ENCODE assay signal across 7 cellular contexts in genomic region chr19:49488046-49488862, GRCh38. TPM values are rescaled to one million over a fixed set of nuclear protein-coding genes. Genes with fewer than 3 reads are reported as not detected.
A peak's percentile ranks its signal among the peaks of the same experiment; 100 is the strongest.
DNase-seq lines count a peak whose midpoint lies in the region; TF ChIP-seq lines count a peak whose summit lies in the region.

No MANE protein-coding gene starts in this region.

- H3K4me3 ChIP-seq in HEK293 (ENCODE audit: low read depth, low read length): peak overlapping the region; percentile 96
- peak overlapping the region; percentile 98 for H3K4me3 ChIP-seq in SK-N-MC
- peak overlapping the region; percentile 100 for H3K4me3 ChIP-seq in fibroblast of mammary gland (ENCODE audit: control insufficient read depth, low read depth, low read length)
- H3K4me3 ChIP-seq in skeletal muscle satellite cell (ENCODE audit: low read length): peak overlapping the region; percentile 99

- CTCF ChIA-PET in HEK293 (lab: Yijun Ruan, JAX): interaction anchor here (0.6 to 1.9 kb wide), 5 partner anchors 9 to 65 kb away, joined by 3 to 5 read pairs (median 4); no protein-coding TSS in a partner anchor

- DNase-seq in SK-N-MC (ENCODE audit: low read depth, low spot score) (no peak), fibroblast of mammary gland (ENCODE audit: low read depth) (no peak), pons (ENCODE audit: low spot score) (no peak), cerebellar nuclear complex (lab: John Stamatoyannopoulos, UW) (no peak), G401 (ENCODE audit: low spot score) (no peak)

- H3K27ac ChIP-seq in HEK293 (ENCODE audit: extremely low read depth, low read depth, low read length) (peak overlapping the region; percentile 95), SK-N-MC (peak overlapping the region; percentile 97)

- peak overlapping the region; percentile 93 for H3K4me2 ChIP-seq in skeletal muscle satellite cell (ENCODE audit: low read length)

- H3K36me3 ChIP-seq in HEK293 (ENCODE audit: control insufficient read depth in 2 of 2, insufficient read depth in 1 of 2, low read length in 2 of 2) (peaks cover 14 to 55% of the 10 kb centered on the region in 2 experiments), SK-N-MC (ENCODE audit: insufficient read depth, low read length) (peaks cover 58% of the 10 kb centered on the region), skeletal muscle satellite cell (ENCODE audit: insufficient read depth, low read length) (peaks cover 54% of the 10 kb centered on the region)

- POLR2A ChIA-PET in HEK293 (lab: Yijun Ruan, JAX): interaction anchor here (0.7 to 2.4 kb wide), 13 partner anchors 8 to 1125 kb away, joined by 3 to 26 read pairs (median 5); partner anchors contain the start of genes ALDH16A1, NOSIP, PIH1D1 and PRR12

- TF ChIP-seq CTCF in HEK293 (tag by site-specific recombination; IDR thresholded peaks at IDR 0.05) (no peak), fibroblast of mammary gland (conservative IDR thresholded peaks at IDR 0.05; ENCODE audit: control insufficient read depth, insufficient read depth, low read depth, low read length) (no peak)

- H3K4me1 ChIP-seq in HEK293 (ENCODE audit: control insufficient read depth, insufficient read depth, low read length) (peaks cover 4% of the 10 kb centered on the region; the same call in 1 of the 2 replicates), skeletal muscle satellite cell (ENCODE audit: control insufficient read depth, insufficient read depth, low read length) (peaks cover 13% of the 10 kb centered on the region)

- H3K9me3 ChIP-seq in HEK293 (ENCODE audit: control insufficient read depth, insufficient read depth, low read depth, low read length) (no peaks in the 10 kb centered on the region), SK-N-MC (ENCODE audit: low read depth, low read length) (no peaks in the 10 kb centered on the region), skeletal muscle satellite cell (replicated peaks; ENCODE audit: low read length) (no peaks in the 10 kb centered on the region)

- in situ Hi-C loops in G401 (cut with HindIII; ENCODE audit: low sequenced_read_pairs): no loop called here

- H3K27me3 ChIP-seq in skeletal muscle satellite cell (ENCODE audit: control insufficient read depth, insufficient read depth, low read length): no peaks in the 10 kb centered on the region

- H3K9ac ChIP-seq in SK-N-MC (ENCODE audit: insufficient read length) (peak overlapping the region; percentile 100), skeletal muscle satellite cell (ENCODE audit: low read depth, low read length) (peak overlapping the region; percentile 100)

TF ChIP-seq in HEK293, 187 proteins besides CTCF, POLR2A, EP300 and RAD21:
- TF ChIP-seq ZNF664 (tag by site-specific recombination; IDR thresholded peaks at IDR 0.05): no peak
- 0 out of 2 replicates have a peak, but pooled peaks have one; percentile 33 for TF ChIP-seq GLIS1 (tag by site-specific recombination; IDR thresholded peaks at IDR 0.05)
- 0 out of 2 replicates have a peak, but pooled peaks have one; percentile 18 for TF ChIP-seq ZBTB11 (tag by site-specific recombination; conservative IDR thresholded peaks at IDR 0.05; ENCODE audit: low read depth)

RNA-seq across cellular contexts. Expression of gene RPL13A, which starts 0.8 kb away (rescaled TPM):
- 1,903 and 3,080 TPM in 2 replicates for total RNA-seq in skeletal muscle satellite cell (2012; rRNA removed)
- total RNA-seq in G401 (2014; rRNA removed; shearing (Covaris generic)): 2,624 and 3,787 TPM in 2 replicates

RNA-seq across cellular contexts. Expression of gene RPS11, which starts 8.0 kb away (rescaled TPM):
- total RNA-seq in skeletal muscle satellite cell (2012; rRNA removed): 2,630 and 3,928 TPM in 2 replicates
- 2,371 and 2,995 TPM in 2 replicates for total RNA-seq in G401 (2014; rRNA removed; shearing (Covaris generic))

RNA-seq across cellular contexts. Expression of gene FLT3LG, which starts 14.2 kb away (rescaled TPM):
- total RNA-seq in skeletal muscle satellite cell (2012; rRNA removed): 1.8 and 3.5 TPM in 2 replicates
- total RNA-seq in G401 (2014; rRNA removed; shearing (Covaris generic)): 0.74 TPM in 1 of 2 replicates, not detected in the other

RNA-seq across cellular contexts. Expression of gene FCGRT, which starts 24.2 kb away (rescaled TPM):
- total RNA-seq in skeletal muscle satellite cell (2012; rRNA removed): 24.7 and 28.6 TPM in 2 replicates
- 29.8 and 35.9 TPM in 2 replicates for total RNA-seq in G401 (2014; rRNA removed; shearing (Covaris generic))

RNA-seq across cellular contexts. Expression of gene ALDH16A1, which starts 35.2 kb away (rescaled TPM):
- 27.4 and 37.6 TPM in 2 replicates for total RNA-seq in skeletal muscle satellite cell (2012; rRNA removed)
- total RNA-seq in G401 (2014; rRNA removed; shearing (Covaris generic)): 50.9 and 65.6 TPM in 2 replicates
